Comparison of ENCODE assay signal across 16 cellular contexts in the genomic region with DNA sequence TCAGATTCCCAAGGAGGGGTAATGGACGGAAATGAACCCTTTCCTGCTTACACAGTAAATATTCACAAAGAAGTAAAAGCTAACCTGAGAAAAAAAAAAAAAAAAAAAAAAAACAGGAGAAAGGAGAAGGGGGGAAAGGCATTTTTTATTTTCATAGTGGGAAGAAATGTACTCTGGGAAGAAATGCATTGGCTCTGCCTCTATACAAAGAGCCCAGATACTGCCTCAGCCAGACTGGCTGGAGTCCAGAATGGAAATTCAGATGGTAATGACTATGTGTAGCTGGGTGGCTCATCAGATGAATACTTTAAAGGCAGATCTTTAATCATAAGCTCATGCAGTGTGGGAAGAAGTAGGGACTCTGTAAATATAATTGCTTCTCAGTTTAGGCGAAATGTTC.
DNase-seq lines count a peak whose midpoint lies in the region; ATAC-seq and TF ChIP-seq lines count a peak whose summit lies in the region.
"Had no signal": no experiment of that assay in that cellular context is flagged by ENCODE, and none has a peak within 500 bp of the region (broad histone marks: within the 10 kb centered on the region; RNA-seq: fewer than 3 reads in every experiment).

No MANE protein-coding gene starts in this region.

- TF ChIP-seq CTCF in cardiac fibroblast (IDR thresholded peaks at IDR 0.05; ENCODE audit: low read depth, low read length) (no peak), psoas muscle (IDR thresholded peaks at IDR 0.05) (no peak)

- ATAC-seq in psoas muscle (peak; percentile 66 to 92 (median 79)), GM19452 (IDR thresholded peaks at IDR 0.05; ENCODE audit: unreplicated experiment) (no peak), aorta (ENCODE audit: low FRiP score) (no peak), GM21528 (IDR thresholded peaks at IDR 0.05; ENCODE audit: low FRiP score, unreplicated experiment) (no peak)
- ATAC-seq: Right ventricle myocardium inferior; stimulated activated naive CD8-positive, alpha-beta T cell treated with anti-CD3 and anti-CD28 coated beads, Interleukin-15, Interleukin-2, amounts not matched to agents 100 U/mL and 50 U/mL, for 24 hours had no signal

- H3K4me1 ChIP-seq in psoas muscle, result peaks cover 41% of the 10 kb centered on the region
- H3K4me1 ChIP-seq in aorta (ENCODE audit: control insufficient read depth in 1 of 2, insufficient read depth in 2 of 2, low read length in 2 of 2), result peaks cover 3 to 8% of the 10 kb centered on the region in 2 donors

- no peaks in the 10 kb centered on the region for H3K27me3 ChIP-seq in psoas muscle (ENCODE audit: insufficient read depth in 3 of 3, low read length in 2 of 3)
- no peaks in the 10 kb centered on the region for H3K27me3 ChIP-seq in aorta (ENCODE audit: control insufficient read depth in 1 of 2, insufficient read depth in 2 of 2, low read length in 1 of 2)

- H3K9me3 ChIP-seq in psoas muscle, result no peaks in the 10 kb centered on the region
- H3K9me3 ChIP-seq in aorta (ENCODE audit: control insufficient read depth, low read length), result no peaks in the 10 kb centered on the region

- H3K4me3 ChIP-seq in cardiac fibroblast (replicated peaks in 1 of 2; ENCODE audit: low read depth in 2 of 2, low read length in 2 of 2), result no peak overlapping the region
- H3K4me3 ChIP-seq in psoas muscle, result no peak overlapping the region
- H3K4me3 ChIP-seq in aorta (ENCODE audit: low read length in 2 of 2), result no peak overlapping the region

- H3K36me3 ChIP-seq in psoas muscle (ENCODE audit: insufficient read depth in 1 of 2, low read depth in 1 of 2) (no peaks in the 10 kb centered on the region), aorta (ENCODE audit: control insufficient read depth in 1 of 2, insufficient read depth in 2 of 2, low read length in 1 of 2) (no peaks in the 10 kb centered on the region)

- intact Hi-C loops in psoas muscle (cut with DNase I) (no loop called here), aorta (cut with DNase I) (no loop called here)

- WGBS in psoas muscle, 3 donors, result 91 to 94% (median 92%) methylated on average over 2 of the region's 2 CpGs
- WGBS in aorta, 2 donors, result 87 to 91% methylated on average over 2 of the region's 2 CpGs

- DNase-seq in NCI-H2227 (lab: John Stamatoyannopoulos, UW; ENCODE audit: unreplicated experiment) (peak; percentile 2), NCI-H2227 treated with DMSO at 0.1 percent for 48 hours (lab: John Stamatoyannopoulos, UW) (no peak), NCI-H2081 treated with DMSO at 0.1 percent for 48 hours (lab: John Stamatoyannopoulos, UW) (peak; percentile 21), cardiac fibroblast (ENCODE audit: low read depth in 2 of 2) (peak; percentile 35 to 49), psoas muscle (no peak), aorta (no peak)
- DNase-seq: activated CD4-positive, alpha-beta T cell treated with anti-CD3 and anti-CD28 coated beads, Interleukin-2, amount 10 ng/mL, durations not matched to agents 7 days and 5 days; activated T-cell treated with anti-CD3 and anti-CD28 coated beads, Interleukin-2, amount 50 U/mL, for 24 hours; effector CD8-positive, alpha-beta T cell; GOT3; NCI-H1417; small intestine; stimulated activated naive CD8-positive, alpha-beta T cell treated with anti-CD3 and anti-CD28 coated beads, Interleukin-15, Interleukin-2, amounts not matched to agents 100 U/mL and 50 U/mL, for 24 hours had no signal

- H3K27ac ChIP-seq in psoas muscle (no peak overlapping the region), aorta (ENCODE audit: low read depth in 1 of 2, low read length in 2 of 2) (no peak overlapping the region)

Comparison
In these comparisons a context has a peak if more than half of its experiments do, and no peak if none do; other contexts are left out.
1. DNase-seq: peak in NCI-H2227 (single experiment), NCI-H2081 treated with DMSO at 0.1 percent for 48 hours (single experiment) and cardiac fibroblast (2 of 2); none in NCI-H2227 treated with DMSO at 0.1 percent for 48 hours (single experiment), psoas muscle (0 of 2) and aorta (0 of 2).
2. ATAC-seq: peak in psoas muscle (4 of 4); none in GM19452 (single experiment), aorta (single experiment) and GM21528 (single experiment).